Comparison of ENCODE assay signal across 1 cellular context in the genomic region with DNA sequence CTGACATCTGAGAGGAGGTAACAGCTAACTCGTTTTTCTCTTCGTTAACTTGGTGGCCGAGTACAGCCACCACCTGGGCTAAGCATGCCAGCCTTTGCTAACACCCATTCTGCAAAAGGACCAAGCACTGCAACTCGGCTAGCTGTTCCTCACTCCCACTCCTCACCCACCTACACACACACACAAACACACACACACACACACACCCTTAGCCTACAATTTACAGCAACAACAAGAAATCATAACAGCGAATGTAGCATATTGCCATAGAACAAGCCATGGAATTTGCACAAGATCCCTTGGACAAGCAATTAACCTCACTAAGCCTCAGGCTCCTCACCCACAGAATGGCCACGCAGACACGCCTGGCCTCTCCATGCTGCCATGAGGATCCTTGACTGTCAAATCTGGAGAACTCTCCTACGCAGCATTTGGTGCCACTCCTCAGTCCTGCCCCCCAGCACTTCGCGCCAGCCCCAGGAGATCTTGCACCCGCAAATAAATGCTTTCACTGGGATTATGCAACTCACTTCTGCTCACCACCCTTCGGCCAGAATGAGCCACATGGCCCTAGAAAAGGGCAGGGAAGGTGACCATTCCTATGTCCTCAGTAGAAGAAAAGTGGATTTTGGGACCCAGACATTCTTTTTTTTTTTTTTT.
TF ChIP-seq lines count a peak whose summit lies in the region.

No MANE protein-coding gene starts in this region.

TF ChIP-seq in GM23338, 12 proteins besides CTCF, POLR2A, EP300 and RAD21 (continued from another document):
- TF ChIP-seq, protein P1, sequence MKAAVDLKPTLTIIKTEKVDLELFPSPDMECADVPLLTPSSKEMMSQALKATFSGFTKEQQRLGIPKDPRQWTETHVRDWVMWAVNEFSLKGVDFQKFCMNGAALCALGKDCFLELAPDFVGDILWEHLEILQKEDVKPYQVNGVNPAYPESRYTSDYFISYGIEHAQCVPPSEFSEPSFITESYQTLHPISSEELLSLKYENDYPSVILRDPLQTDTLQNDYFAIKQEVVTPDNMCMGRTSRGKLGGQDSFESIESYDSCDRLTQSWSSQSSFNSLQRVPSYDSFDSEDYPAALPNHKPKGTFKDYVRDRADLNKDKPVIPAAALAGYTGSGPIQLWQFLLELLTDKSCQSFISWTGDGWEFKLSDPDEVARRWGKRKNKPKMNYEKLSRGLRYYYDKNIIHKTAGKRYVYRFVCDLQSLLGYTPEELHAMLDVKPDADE (IDR thresholded peaks at IDR 0.05), result no peak
- TF ChIP-seq NANOG (IDR thresholded peaks at IDR 0.05; ENCODE audit: borderline replicate concordance) (no peak), STAT1 (IDR thresholded peaks at IDR 0.05; ENCODE audit: unreplicated experiment) (no peak), POLR2AphosphoS5 (IDR thresholded peaks at IDR 0.05; ENCODE audit: low read depth) (no peak), JUNB (IDR thresholded peaks at IDR 0.05; ENCODE audit: unreplicated experiment) (no peak), EZH2 (IDR thresholded peaks at IDR 0.05; ENCODE audit: low read depth, unreplicated experiment) (no peak)
- TF ChIP-seq, protein P2, sequence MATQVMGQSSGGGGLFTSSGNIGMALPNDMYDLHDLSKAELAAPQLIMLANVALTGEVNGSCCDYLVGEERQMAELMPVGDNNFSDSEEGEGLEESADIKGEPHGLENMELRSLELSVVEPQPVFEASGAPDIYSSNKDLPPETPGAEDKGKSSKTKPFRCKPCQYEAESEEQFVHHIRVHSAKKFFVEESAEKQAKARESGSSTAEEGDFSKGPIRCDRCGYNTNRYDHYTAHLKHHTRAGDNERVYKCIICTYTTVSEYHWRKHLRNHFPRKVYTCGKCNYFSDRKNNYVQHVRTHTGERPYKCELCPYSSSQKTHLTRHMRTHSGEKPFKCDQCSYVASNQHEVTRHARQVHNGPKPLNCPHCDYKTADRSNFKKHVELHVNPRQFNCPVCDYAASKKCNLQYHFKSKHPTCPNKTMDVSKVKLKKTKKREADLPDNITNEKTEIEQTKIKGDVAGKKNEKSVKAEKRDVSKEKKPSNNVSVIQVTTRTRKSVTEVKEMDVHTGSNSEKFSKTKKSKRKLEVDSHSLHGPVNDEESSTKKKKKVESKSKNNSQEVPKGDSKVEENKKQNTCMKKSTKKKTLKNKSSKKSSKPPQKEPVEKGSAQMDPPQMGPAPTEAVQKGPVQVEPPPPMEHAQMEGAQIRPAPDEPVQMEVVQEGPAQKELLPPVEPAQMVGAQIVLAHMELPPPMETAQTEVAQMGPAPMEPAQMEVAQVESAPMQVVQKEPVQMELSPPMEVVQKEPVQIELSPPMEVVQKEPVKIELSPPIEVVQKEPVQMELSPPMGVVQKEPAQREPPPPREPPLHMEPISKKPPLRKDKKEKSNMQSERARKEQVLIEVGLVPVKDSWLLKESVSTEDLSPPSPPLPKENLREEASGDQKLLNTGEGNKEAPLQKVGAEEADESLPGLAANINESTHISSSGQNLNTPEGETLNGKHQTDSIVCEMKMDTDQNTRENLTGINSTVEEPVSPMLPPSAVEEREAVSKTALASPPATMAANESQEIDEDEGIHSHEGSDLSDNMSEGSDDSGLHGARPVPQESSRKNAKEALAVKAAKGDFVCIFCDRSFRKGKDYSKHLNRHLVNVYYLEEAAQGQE (IDR thresholded peaks at IDR 0.05; ENCODE audit: unreplicated experiment), result no peak
- TF ChIP-seq, protein P3, sequence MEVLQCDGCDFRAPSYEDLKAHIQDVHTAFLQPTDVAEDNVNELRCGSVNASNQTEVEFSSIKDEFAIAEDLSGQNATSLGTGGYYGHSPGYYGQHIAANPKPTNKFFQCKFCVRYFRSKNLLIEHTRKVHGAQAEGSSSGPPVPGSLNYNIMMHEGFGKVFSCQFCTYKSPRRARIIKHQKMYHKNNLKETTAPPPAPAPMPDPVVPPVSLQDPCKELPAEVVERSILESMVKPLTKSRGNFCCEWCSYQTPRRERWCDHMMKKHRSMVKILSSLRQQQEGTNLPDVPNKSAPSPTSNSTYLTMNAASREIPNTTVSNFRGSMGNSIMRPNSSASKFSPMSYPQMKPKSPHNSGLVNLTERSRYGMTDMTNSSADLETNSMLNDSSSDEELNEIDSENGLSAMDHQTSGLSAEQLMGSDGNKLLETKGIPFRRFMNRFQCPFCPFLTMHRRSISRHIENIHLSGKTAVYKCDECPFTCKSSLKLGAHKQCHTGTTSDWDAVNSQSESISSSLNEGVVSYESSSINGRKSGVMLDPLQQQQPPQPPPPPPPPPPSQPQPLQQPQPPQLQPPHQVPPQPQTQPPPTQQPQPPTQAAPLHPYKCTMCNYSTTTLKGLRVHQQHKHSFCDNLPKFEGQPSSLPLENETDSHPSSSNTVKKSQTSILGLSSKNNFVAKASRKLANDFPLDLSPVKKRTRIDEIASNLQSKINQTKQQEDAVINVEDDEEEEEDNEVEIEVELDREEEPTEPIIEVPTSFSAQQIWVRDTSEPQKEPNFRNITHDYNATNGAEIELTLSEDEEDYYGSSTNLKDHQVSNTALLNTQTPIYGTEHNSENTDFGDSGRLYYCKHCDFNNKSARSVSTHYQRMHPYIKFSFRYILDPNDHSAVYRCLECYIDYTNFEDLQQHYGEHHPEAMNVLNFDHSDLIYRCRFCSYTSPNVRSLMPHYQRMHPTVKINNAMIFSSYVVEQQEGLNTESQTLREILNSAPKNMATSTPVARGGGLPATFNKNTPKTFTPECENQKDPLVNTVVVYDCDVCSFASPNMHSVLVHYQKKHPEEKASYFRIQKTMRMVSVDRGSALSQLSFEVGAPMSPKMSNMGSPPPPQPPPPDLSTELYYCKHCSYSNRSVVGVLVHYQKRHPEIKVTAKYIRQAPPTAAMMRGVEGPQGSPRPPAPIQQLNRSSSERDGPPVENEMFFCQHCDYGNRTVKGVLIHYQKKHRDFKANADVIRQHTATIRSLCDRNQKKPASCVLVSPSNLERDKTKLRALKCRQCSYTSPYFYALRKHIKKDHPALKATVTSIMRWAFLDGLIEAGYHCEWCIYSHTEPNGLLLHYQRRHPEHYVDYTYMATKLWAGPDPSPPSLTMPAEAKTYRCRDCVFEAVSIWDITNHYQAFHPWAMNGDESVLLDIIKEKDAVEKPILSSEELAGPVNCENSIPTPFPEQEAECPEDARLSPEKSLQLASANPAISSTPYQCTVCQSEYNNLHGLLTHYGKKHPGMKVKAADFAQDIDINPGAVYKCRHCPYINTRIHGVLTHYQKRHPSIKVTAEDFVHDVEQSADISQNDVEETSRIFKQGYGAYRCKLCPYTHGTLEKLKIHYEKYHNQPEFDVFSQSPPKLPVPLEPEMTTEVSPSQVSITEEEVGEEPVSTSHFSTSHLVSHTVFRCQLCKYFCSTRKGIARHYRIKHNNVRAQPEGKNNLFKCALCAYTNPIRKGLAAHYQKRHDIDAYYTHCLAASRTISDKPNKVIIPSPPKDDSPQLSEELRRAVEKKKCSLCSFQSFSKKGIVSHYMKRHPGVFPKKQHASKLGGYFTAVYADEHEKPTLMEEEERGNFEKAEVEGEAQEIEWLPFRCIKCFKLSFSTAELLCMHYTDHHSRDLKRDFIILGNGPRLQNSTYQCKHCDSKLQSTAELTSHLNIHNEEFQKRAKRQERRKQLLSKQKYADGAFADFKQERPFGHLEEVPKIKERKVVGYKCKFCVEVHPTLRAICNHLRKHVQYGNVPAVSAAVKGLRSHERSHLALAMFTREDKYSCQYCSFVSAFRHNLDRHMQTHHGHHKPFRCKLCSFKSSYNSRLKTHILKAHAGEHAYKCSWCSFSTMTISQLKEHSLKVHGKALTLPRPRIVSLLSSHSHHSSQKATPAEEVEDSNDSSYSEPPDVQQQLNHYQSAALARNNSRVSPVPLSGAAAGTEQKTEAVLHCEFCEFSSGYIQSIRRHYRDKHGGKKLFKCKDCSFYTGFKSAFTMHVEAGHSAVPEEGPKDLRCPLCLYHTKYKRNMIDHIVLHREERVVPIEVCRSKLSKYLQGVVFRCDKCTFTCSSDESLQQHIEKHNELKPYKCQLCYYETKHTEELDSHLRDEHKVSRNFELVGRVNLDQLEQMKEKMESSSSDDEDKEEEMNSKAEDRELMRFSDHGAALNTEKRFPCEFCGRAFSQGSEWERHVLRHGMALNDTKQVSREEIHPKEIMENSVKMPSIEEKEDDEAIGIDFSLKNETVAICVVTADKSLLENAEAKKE (CRISPR knock-in tag; IDR thresholded peaks at IDR 0.05), result no peak
